15 cellular contexts compared by ENCODE assay signal in genomic region chr11:111303476-111303875, GRCh38. TPM values are rescaled to one million over a fixed set of nuclear protein-coding genes. Genes with fewer than 3 reads are reported as not detected.
DNase-seq lines count a peak whose midpoint lies in the region; ATAC-seq and TF ChIP-seq lines count a peak whose summit lies in the region.
"Had no signal": no experiment of that assay in that cellular context is flagged by ENCODE, and none has a peak within 500 bp of the region (broad histone marks: within the 10 kb centered on the region; RNA-seq: fewer than 3 reads in every experiment).

No MANE protein-coding gene starts in this region.

- DNase-seq in NCI-H748 (lab: John Stamatoyannopoulos, UW; ENCODE audit: unreplicated experiment), result peak; percentile 35
- no peak for DNase-seq in NCI-H748 treated with DMSO at 0.1 percent for 48 hours (lab: John Stamatoyannopoulos, UW)
- DNase-seq in NCI-H526 treated with DMSO at 0.1 percent for 48 hours (lab: John Stamatoyannopoulos, UW), result peak; percentile 100
- peak; percentile 28 for DNase-seq in hepatocyte (ENCODE audit: low spot score)
- DNase-seq in upper lobe of right lung, result no peak
- DNase-seq in kidney glomerular epithelial cell (lab: John Stamatoyannopoulos, UW), result no peak
- DNase-seq in superior temporal gyrus (ENCODE audit: extremely low spot score), result no peak
- DNase-seq: GF-D8; H7; heart left ventricle; nephron progenitor cell; stimulated activated CD4-positive, alpha-beta T cell treated with anti-CD3 and anti-CD28 coated beads, Interleukin-2, amount 100 ng/mL, for 24 hours; testis had no signal

- no peak overlapping the region for H2AFZ ChIP-seq in hepatocyte

- 20% methylated on average over 4 of the region's 4 CpGs for WGBS in hepatocyte (ENCODE audit: low lambda C conversion rate, missing lambda C conversion rate)

- H3K4me1 ChIP-seq in hepatocyte (ENCODE audit: insufficient read depth) (peaks cover 19% of the 10 kb centered on the region), upper lobe of right lung (peaks cover 5% of the 10 kb centered on the region)

- H3K27ac ChIP-seq in hepatocyte (peak overlapping the region; percentile 9), upper lobe of right lung (peak overlapping the region; percentile 80)
- H3K27ac ChIP-seq: heart left ventricle, testis had no signal

- intact Hi-C loops in upper lobe of right lung (cut with DNase I), result no loop called here

- TF ChIP-seq CTCF in hepatocyte (IDR thresholded peaks at IDR 0.05; ENCODE audit: poor library complexity), result no peak
- TF ChIP-seq CTCF in upper lobe of right lung (IDR thresholded peaks at IDR 0.05), result no peak

- H3K79me2 ChIP-seq in hepatocyte, result no peaks in the 10 kb centered on the region

- H3K27me3 ChIP-seq in hepatocyte (peaks cover 5% of the 10 kb centered on the region), upper lobe of right lung (no peaks in the 10 kb centered on the region)
- H3K27me3 ChIP-seq: testis had no signal

- H3K9me3 ChIP-seq in hepatocyte (ENCODE audit: low read depth), result no peaks in the 10 kb centered on the region
- H3K9me3 ChIP-seq in upper lobe of right lung, result no peaks in the 10 kb centered on the region
- H3K9me3 ChIP-seq: heart left ventricle, testis had no signal

- no peaks in the 10 kb centered on the region for H3K9me2 ChIP-seq in hepatocyte (replicated peaks; ENCODE audit: insufficient read depth)

- no peaks in the 10 kb centered on the region for H3K36me3 ChIP-seq in hepatocyte (replicated peaks; ENCODE audit: insufficient read depth, low read depth)
- no peaks in the 10 kb centered on the region for H3K36me3 ChIP-seq in upper lobe of right lung
- H3K36me3 ChIP-seq: heart left ventricle had no signal

- no peaks in the 10 kb centered on the region for H4K20me1 ChIP-seq in hepatocyte (ENCODE audit: insufficient read depth, poor library complexity, severe bottlenecking)

- peak; percentile 74 for ATAC-seq in upper lobe of right lung
- ATAC-seq in HG02885 (IDR thresholded peaks at IDR 0.05; ENCODE audit: poor library complexity, unreplicated experiment), result no peak
- ATAC-seq: heart left ventricle had no signal

- no peak overlapping the region for H3K4me3 ChIP-seq in hepatocyte
- peak overlapping the region; percentile 21 for H3K4me3 ChIP-seq in upper lobe of right lung
- H3K4me3 ChIP-seq: heart left ventricle, testis had no signal

- peak overlapping the region; percentile 17 for H3K4me2 ChIP-seq in hepatocyte

RNA-seq across cellular contexts. Expression of gene POU2AF3, which starts 5.1 kb away (rescaled TPM):
- total RNA-seq in hepatocyte (2.5 and 3.6 TPM in 2 replicates), upper lobe of right lung (1.8 TPM)
- 3.0 and 9.9 TPM in 2 replicates for polyA plus RNA-seq in hepatocyte

RNA-seq across cellular contexts. Expression of gene POU2AF2, which starts 58.0 kb away (rescaled TPM):
- total RNA-seq in hepatocyte, result not detected in 2 replicates
- polyA plus RNA-seq in hepatocyte, result 0.89 TPM in 1 of 2 replicates, not detected in the other
- not detected for total RNA-seq in upper lobe of right lung
- total RNA-seq: H7, heart left ventricle, NCI-H460 had no signal
- polyA plus RNA-seq: heart left ventricle had no signal

Comparison
In these comparisons a context has a peak if more than half of its experiments do, and no peak if none do; other contexts are left out.
1. DNase-seq: peak in NCI-H748 (single experiment), NCI-H526 treated with DMSO at 0.1 percent for 48 hours (single experiment) and hepatocyte (single experiment); none in NCI-H748 treated with DMSO at 0.1 percent for 48 hours (single experiment), upper lobe of right lung (single experiment), kidney glomerular epithelial cell (single experiment) and superior temporal gyrus (single experiment).